In genomic region chr9:135813671-135814290, GRCh38 we compare ENCODE assay signal across 2 cellular contexts.
A peak's percentile ranks its signal among the peaks of the same experiment; 100 is the strongest.
TF ChIP-seq lines count a peak whose summit lies in the region.

No MANE protein-coding gene starts in this region.

TF ChIP-seq in IMR-90, 13 proteins besides CTCF, POLR2A, EP300 and RAD21:
- no peak for TF ChIP-seq ELK1 (IDR thresholded peaks at IDR 0.05; ENCODE audit: borderline replicate concordance, low read depth, low read length)
- no peak for TF ChIP-seq NFE2L2 (IDR thresholded peaks at IDR 0.05; ENCODE audit: low read depth, low read length)
- TF ChIP-seq FOS (IDR thresholded peaks at IDR 0.05; ENCODE audit: low read depth, low read length): no peak
- no peak for TF ChIP-seq CHD1 (IDR thresholded peaks at IDR 0.05; ENCODE audit: low read depth, low read length)
- TF ChIP-seq RCOR1 (IDR thresholded peaks at IDR 0.05; ENCODE audit: insufficient replicate concordance, low read length): no peak
- no peak for TF ChIP-seq MAZ (IDR thresholded peaks at IDR 0.05; ENCODE audit: borderline replicate concordance, low read depth, low read length)
- TF ChIP-seq BHLHE40 (IDR thresholded peaks at IDR 0.05; ENCODE audit: low read depth, low read length): no peak
- TF ChIP-seq RFX5 (IDR thresholded peaks at IDR 0.05; ENCODE audit: low read depth, low read length): no peak
- TF ChIP-seq USF2 (IDR thresholded peaks at IDR 0.05; ENCODE audit: low read depth, low read length): no peak
- no peak for TF ChIP-seq MXI1 (IDR thresholded peaks at IDR 0.05; ENCODE audit: borderline replicate concordance, low read depth, low read length)
- TF ChIP-seq SMC3 (IDR thresholded peaks at IDR 0.05; ENCODE audit: low read depth, low read length): no peak
- no peak for TF ChIP-seq MAFK (IDR thresholded peaks at IDR 0.05; ENCODE audit: low read depth, low read length)
- TF ChIP-seq CEBPB (IDR thresholded peaks at IDR 0.05; ENCODE audit: low read depth, low read length): no peak

TF ChIP-seq in neural cell, 6 proteins besides CTCF, POLR2A, EP300 and RAD21:
- TF ChIP-seq MXI1 (conservative IDR thresholded peaks at IDR 0.05; ENCODE audit: poor library complexity, severe bottlenecking): no peak
- TF ChIP-seq POLR2AphosphoS5 (IDR thresholded peaks at IDR 0.05): peak; percentile 3
- no peak for TF ChIP-seq REST (IDR thresholded peaks at IDR 0.05; ENCODE audit: borderline replicate concordance)
